In genomic region chr5:116442095-116442534, GRCh38 we compare ENCODE assay signal across 11 cellular contexts.
A peak's percentile ranks its signal among the peaks of the same experiment; 100 is the strongest.
DNase-seq lines count a peak whose midpoint lies in the region; ATAC-seq and TF ChIP-seq lines count a peak whose summit lies in the region.
"Had no signal": no experiment of that assay in that cellular context is flagged by ENCODE, and none has a peak within 500 bp of the region (broad histone marks: within the 10 kb centered on the region; RNA-seq: fewer than 3 reads in every experiment).

No MANE protein-coding gene starts in this region.

- TF ChIP-seq CTCF in left ventricle myocardium inferior (IDR thresholded peaks at IDR 0.05; ENCODE audit: borderline replicate concordance) = no peak
- no peak for TF ChIP-seq CTCF in OCI-LY7 (conservative IDR thresholded peaks at IDR 0.05; ENCODE audit: low read length)
- TF ChIP-seq CTCF in esophagus muscularis mucosa (IDR thresholded peaks at IDR 0.05) = no peak

- WGBS in esophagus muscularis mucosa = 57% methylated on average over 3 of the region's 3 CpGs

- no peak for TF ChIP-seq POLR2A in esophagus muscularis mucosa (IDR thresholded peaks at IDR 0.05; ENCODE audit: low read depth)

- intact Hi-C loops in left ventricle myocardium inferior (cut with micrococcal nuclease) = no loop called here
- intact Hi-C loops in OCI-LY7 (cut with micrococcal nuclease; ENCODE audit: unreplicated experiment) = no loop called here
- intact Hi-C loops in esophagus muscularis mucosa (cut with DNase I) = no loop called here

- H4K20me1 ChIP-seq in OCI-LY7 (ENCODE audit: insufficient read depth, low read length) = no peaks in the 10 kb centered on the region
- H4K20me1 ChIP-seq: BLaER1 treated with 17β-estradiol and CSF1 and Interleukin-3, amounts not matched to agents 10 nM and 100 nM had no signal

- H3K27ac ChIP-seq in left ventricle myocardium inferior (replicated peaks) (no peak overlapping the region), OCI-LY7 (ENCODE audit: low read depth, low read length, poor library complexity, severe bottlenecking) (no peak overlapping the region), esophagus muscularis mucosa (replicated peaks in 1 of 4) (no peak overlapping the region)
- H3K27ac ChIP-seq: BLaER1 treated with 17β-estradiol and CSF1 and Interleukin-3, amounts not matched to agents 10 nM and 100 nM had no signal

- POLR2A ChIA-PET in OCI-LY7 (lab: Charles Lee) = no interaction called here

- no peaks in the 10 kb centered on the region for H3K79me2 ChIP-seq in OCI-LY7 (ENCODE audit: insufficient read depth, low read depth, low read length)

- DNase-seq in AG08395 (ENCODE audit: low spot score) = peak; percentile 24
- peak; percentile 53 for DNase-seq in LHCN-M2 (ENCODE audit: low read depth)
- peak; percentile 46 for DNase-seq in left ventricle myocardium inferior
- DNase-seq in UCSD-AML1 (lab: John Stamatoyannopoulos, UW; ENCODE audit: unreplicated experiment) = no peak
- DNase-seq in OCI-LY7 (ENCODE audit: low spot score) = no peak
- DNase-seq in esophagus muscularis mucosa (ENCODE audit: extremely low spot score) = no peak
- DNase-seq: activated CD8-positive, alpha-beta T cell treated with anti-CD3 and anti-CD28 coated beads, Interleukin-2, amount 10 ng/mL, durations not matched to agents 7 days and 5 days; stimulated activated CD4-positive, alpha-beta T cell treated with anti-CD3 and anti-CD28 coated beads, Interleukin-12 subunit alpha, Interleukin-12 subunit beta, amount 100 ng/mL, for 4 hours had no signal

- peak; percentile 96 for ATAC-seq in SK-N-SH treated with all-trans-retinoic acid at 6 μM for 48 hours
- ATAC-seq in HG03442 (IDR thresholded peaks at IDR 0.05; ENCODE audit: unreplicated experiment) = no peak
- ATAC-seq: activated CD8-positive, alpha-beta T cell treated with anti-CD3 and anti-CD28 coated beads, Interleukin-2, amount 10 ng/mL, durations not matched to agents 7 days and 5 days had no signal

- H3K4me1 ChIP-seq in left ventricle myocardium inferior (peaks cover 56% of the 10 kb centered on the region), OCI-LY7 (ENCODE audit: insufficient read depth, low read length, poor library complexity, severe bottlenecking) (no peaks in the 10 kb centered on the region), esophagus muscularis mucosa (peaks cover 10 to 16% (median 12%) of the 10 kb centered on the region in 4 donors)

- peaks cover 17% of the 10 kb centered on the region for H3K36me3 ChIP-seq in left ventricle myocardium inferior
- no peaks in the 10 kb centered on the region for H3K36me3 ChIP-seq in OCI-LY7 (ENCODE audit: insufficient read depth, low read length)
- peaks cover 9 to 12% (median 10%) of the 10 kb centered on the region in 4 donors for H3K36me3 ChIP-seq in esophagus muscularis mucosa

- no peaks in the 10 kb centered on the region for H3K9me2 ChIP-seq in OCI-LY7 (ENCODE audit: insufficient read depth, low read length)

- H2AFZ ChIP-seq in OCI-LY7 (ENCODE audit: low read length) = no peak overlapping the region

- H3K4me3 ChIP-seq in left ventricle myocardium inferior (no peak overlapping the region), OCI-LY7 (ENCODE audit: low read depth, low read length, poor library complexity, severe bottlenecking) (no peak overlapping the region), esophagus muscularis mucosa (no peak overlapping the region)
- H3K4me3 ChIP-seq: BLaER1 treated with 17β-estradiol and CSF1 and Interleukin-3, amounts not matched to agents 10 nM and 100 nM had no signal

- no TSS peak for BruUV-seq in OCI-LY7 (replicated peaks; lab: Mats Ljungman, UMichigan)

- CTCF ChIA-PET in OCI-LY7 (lab: Charles Lee; ENCODE audit: unreplicated experiment) = no interaction called here

- no peak for TF ChIP-seq EP300 in esophagus muscularis mucosa (IDR thresholded peaks at IDR 0.05)

- H3K27me3 ChIP-seq in left ventricle myocardium inferior (ENCODE audit: low read depth) (no peaks in the 10 kb centered on the region), esophagus muscularis mucosa (no peaks in the 10 kb centered on the region)
- H3K27me3 ChIP-seq: BLaER1 treated with 17β-estradiol and CSF1 and Interleukin-3, amounts not matched to agents 10 nM and 100 nM had no signal

- H3K9me3 ChIP-seq in left ventricle myocardium inferior (replicated peaks) = no peaks in the 10 kb centered on the region
- H3K9me3 ChIP-seq in OCI-LY7 (ENCODE audit: low read length) = no peaks in the 10 kb centered on the region
- H3K9me3 ChIP-seq in esophagus muscularis mucosa = no peaks in the 10 kb centered on the region

- no peak overlapping the region for H3K4me2 ChIP-seq in OCI-LY7 (ENCODE audit: low read length)

TF ChIP-seq in SK-N-SH treated with all-trans-retinoic acid at 6 μM for 48 hours, 23 proteins besides CTCF, POLR2A, EP300 and RAD21:
- 0 out of 2 replicates have a peak, but pooled peaks have one; percentile 18 for TF ChIP-seq ISL1 (CRISPR knock-in tag; IDR thresholded peaks at IDR 0.05)
- TF ChIP-seq PATZ1 (CRISPR knock-in tag; IDR thresholded peaks at IDR 0.05; ENCODE audit: borderline replicate concordance) = no peak
- TF ChIP-seq ZC3H10 (CRISPR knock-in tag; IDR thresholded peaks at IDR 0.05) = no peak
- TF ChIP-seq TCF4 (CRISPR knock-in tag; IDR thresholded peaks at IDR 0.05; ENCODE audit: borderline replicate concordance) = peak; percentile 35; the same call in 1 of the 2 replicates

Comparison
In these comparisons a context has a peak if more than half of its experiments do, and no peak if none do; other contexts are left out.
1. DNase-seq: peak in AG08395 (single experiment), LHCN-M2 (single experiment) and left ventricle myocardium inferior (single experiment); none in UCSD-AML1 (single experiment), OCI-LY7 (single experiment) and esophagus muscularis mucosa (single experiment).